29 cellular contexts compared by ENCODE assay signal in the genomic region with DNA sequence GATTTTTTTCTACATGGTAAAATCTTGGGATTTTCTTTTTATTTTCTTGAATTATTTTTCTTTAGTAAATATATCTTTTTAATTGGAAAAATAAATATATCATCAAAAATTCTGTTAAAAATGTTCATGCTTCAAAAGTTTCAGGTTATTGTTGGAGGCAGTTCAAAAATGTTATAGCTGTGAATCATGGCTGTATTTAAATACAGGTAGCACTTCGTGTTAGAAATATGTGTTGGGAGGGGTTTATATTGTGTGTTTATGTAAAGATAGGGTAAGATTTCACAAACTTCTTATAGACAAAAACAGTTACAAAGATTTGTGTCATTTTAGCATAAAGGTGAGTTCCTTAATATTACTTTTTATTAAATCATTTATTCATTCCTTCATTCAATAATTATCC.
DNase-seq lines count a peak whose midpoint lies in the region; ATAC-seq and TF ChIP-seq lines count a peak whose summit lies in the region.
"Had no signal": no experiment of that assay in that cellular context is flagged by ENCODE, and none has a peak within 500 bp of the region (broad histone marks: within the 10 kb centered on the region; RNA-seq: fewer than 3 reads in every experiment).

No MANE protein-coding gene starts in this region.

- H3K36me3 Mint-ChIP-seq in MCF 10A (ENCODE audit: insufficient read depth, unreplicated experiment) (no peaks in the 10 kb centered on the region), WTC11 (no peaks in the 10 kb centered on the region)
- H3K36me3 Mint-ChIP-seq in activated CD4-positive, alpha-beta T cell treated with anti-CD3 and anti-CD28 coated beads, Interleukin-2, amount 10 ng/mL, durations not matched to agents 24 days and 14 days (ENCODE audit: low read depth), result no peaks in the 10 kb centered on the region

- DNase-seq in MCF 10A (ENCODE audit: unreplicated experiment), result peak; percentile 6
- no peak for DNase-seq in breast epithelium (ENCODE audit: low spot score in 2 of 2)
- no peak for DNase-seq in WTC11 (ENCODE audit: low spot score)
- DNase-seq in foreskin keratinocyte, result peak in 1 of 2 donors; percentile 36
- DNase-seq in BE2C, result no peak
- DNase-seq in omental fat pad (ENCODE audit: low spot score), result no peak
- no peak for DNase-seq in activated CD4-positive, alpha-beta T cell treated with anti-CD3 and anti-CD28 coated beads, Interleukin-2, amount 10 ng/mL, durations not matched to agents 24 days and 14 days
- no peak for DNase-seq in NOMO-1 treated with dmso at 0.1 percent for 144 hours (lab: John Stamatoyannopoulos, UW; ENCODE audit: unreplicated experiment)
- DNase-seq: 8988T; ACHN; CD4-positive, alpha-beta T cell; DMS53; GOT3; HFFc6; KBM-7; MM.1S; NCI-H1048; NCI-H1417; NCI-H1694; NCI-H2081; NCI-H2171; NCI-H226; NCI-H510A; NCI-H69; Right ventricle myocardium superior had no signal

- H3K9me3 ChIP-seq in breast epithelium (no peaks in the 10 kb centered on the region), BE2C (no peaks in the 10 kb centered on the region)
- H3K9me3 ChIP-seq: BLaER1 treated with 17β-estradiol and CSF1 and Interleukin-3, amounts not matched to agents 10 nM and 100 nM; HAP-1; SJSA1 had no signal

- CTCF ChIA-PET in MCF 10A (lab: Yijun Ruan, JAX) (interaction anchor here (0.9 kb wide), 1 partner anchor 15 kb away, joined by 3 read pairs; no protein-coding TSS in a partner anchor), WTC11 (lab: Charles Lee) (no interaction called here)

- intact Hi-C loops in MCF 10A (cut with micrococcal nuclease), result no loop called here
- intact Hi-C loops in breast epithelium (cut with DNase I; ENCODE audit: low total_unique reads), result no loop called here
- intact Hi-C loops in activated CD4-positive, alpha-beta T cell treated with anti-CD3 and anti-CD28 coated beads, Interleukin-2, amount 10 ng/mL, durations not matched to agents 24 days and 14 days (cut with micrococcal nuclease), result no loop called here

- no peak for TF ChIP-seq CTCF in MCF 10A (IDR thresholded peaks at IDR 0.05; ENCODE audit: unreplicated experiment)
- TF ChIP-seq CTCF in breast epithelium (IDR thresholded peaks at IDR 0.05), result no peak
- no peak for TF ChIP-seq CTCF in WTC11 (IDR thresholded peaks at IDR 0.05)
- no peak for TF ChIP-seq CTCF in foreskin keratinocyte (conservative IDR thresholded peaks at IDR 0.05)
- TF ChIP-seq CTCF in BE2C (IDR thresholded peaks at IDR 0.05; ENCODE audit: low read depth, low read length), result no peak
- TF ChIP-seq CTCF in omental fat pad (IDR thresholded peaks at IDR 0.05), result no peak

- no peaks in the 10 kb centered on the region for H3K36me3 ChIP-seq in breast epithelium
- H3K36me3 ChIP-seq in BE2C, result no peaks in the 10 kb centered on the region

- no peak overlapping the region for H3K4me3 ChIP-seq in breast epithelium
- H3K4me3 ChIP-seq in BE2C (ENCODE audit: low read depth, low read length), result no peak overlapping the region
- H3K4me3 ChIP-seq: BLaER1 treated with 17β-estradiol and CSF1 and Interleukin-3, amounts not matched to agents 10 nM and 100 nM; HAP-1; SJSA1 had no signal

- no peaks in the 10 kb centered on the region for H3K9me3 Mint-ChIP-seq in MCF 10A (ENCODE audit: unreplicated experiment)
- H3K9me3 Mint-ChIP-seq in WTC11, result no peaks in the 10 kb centered on the region
- no peaks in the 10 kb centered on the region for H3K9me3 Mint-ChIP-seq in activated CD4-positive, alpha-beta T cell treated with anti-CD3 and anti-CD28 coated beads, Interleukin-2, amount 10 ng/mL, durations not matched to agents 24 days and 14 days
- H3K9me3 Mint-ChIP-seq: CD4-positive, alpha-beta T cell; HFFc6 had no signal

- H3K27ac ChIP-seq in breast epithelium, result no peak overlapping the region
- no peak overlapping the region for H3K27ac ChIP-seq in foreskin keratinocyte
- H3K27ac ChIP-seq: BLaER1 treated with 17β-estradiol and CSF1 and Interleukin-3, amounts not matched to agents 10 nM and 100 nM; SJSA1 had no signal

- ATAC-seq in WTC11 (no peak), foreskin keratinocyte (peak; percentile 23), omental fat pad (ENCODE audit: low FRiP score) (no peak)
- ATAC-seq: HepG2 had no signal

- H3K4me1 Mint-ChIP-seq in MCF 10A (ENCODE audit: insufficient read depth, unreplicated experiment), result peaks cover 17% of the 10 kb centered on the region
- H3K4me1 Mint-ChIP-seq in WTC11, result no peaks in the 10 kb centered on the region
- H3K4me1 Mint-ChIP-seq in activated CD4-positive, alpha-beta T cell treated with anti-CD3 and anti-CD28 coated beads, Interleukin-2, amount 10 ng/mL, durations not matched to agents 24 days and 14 days, result no peaks in the 10 kb centered on the region

- TF ChIP-seq POLR2A in breast epithelium (IDR thresholded peaks at IDR 0.05), result no peak

- H3K4me3 Mint-ChIP-seq in MCF 10A (ENCODE audit: unreplicated experiment) (no peak overlapping the region), WTC11 (no peak overlapping the region)
- H3K4me3 Mint-ChIP-seq in activated CD4-positive, alpha-beta T cell treated with anti-CD3 and anti-CD28 coated beads, Interleukin-2, amount 10 ng/mL, durations not matched to agents 24 days and 14 days, result no peak overlapping the region
- H3K4me3 Mint-ChIP-seq: CD4-positive, alpha-beta T cell; HFFc6 had no signal

- POLR2A ChIA-PET in MCF 10A (lab: Yijun Ruan, JAX), result interaction anchor here (0.7 to 1.6 kb wide), 5 partner anchors 20 to 783 kb away, joined by 3 to 6 read pairs (median 4); no protein-coding TSS in a partner anchor
- POLR2A ChIA-PET in WTC11 (lab: Charles Lee), result no interaction called here

- H3K27ac Mint-ChIP-seq in MCF 10A (ENCODE audit: low read depth, unreplicated experiment), result no peak overlapping the region
- H3K27ac Mint-ChIP-seq in WTC11, result no peak overlapping the region
- no peak overlapping the region for H3K27ac Mint-ChIP-seq in activated CD4-positive, alpha-beta T cell treated with anti-CD3 and anti-CD28 coated beads, Interleukin-2, amount 10 ng/mL, durations not matched to agents 24 days and 14 days
- H3K27ac Mint-ChIP-seq: CD4-positive, alpha-beta T cell; HFFc6 had no signal

- H3K4me1 ChIP-seq in breast epithelium (no peaks in the 10 kb centered on the region), foreskin keratinocyte (peaks cover 33% of the 10 kb centered on the region), BE2C (peaks cover 19% of the 10 kb centered on the region)

- H3K27me3 Mint-ChIP-seq in MCF 10A (ENCODE audit: insufficient read depth, unreplicated experiment) (no peaks in the 10 kb centered on the region), WTC11 (ENCODE audit: low read depth) (no peaks in the 10 kb centered on the region)
- H3K27me3 Mint-ChIP-seq in activated CD4-positive, alpha-beta T cell treated with anti-CD3 and anti-CD28 coated beads, Interleukin-2, amount 10 ng/mL, durations not matched to agents 24 days and 14 days, result no peaks in the 10 kb centered on the region
- H3K27me3 Mint-ChIP-seq: CD4-positive, alpha-beta T cell had no signal

- BruUV-seq in MCF 10A (replicated peaks; lab: Mats Ljungman, UMichigan), result no TSS peak

- H3K27me3 ChIP-seq in breast epithelium, result no peaks in the 10 kb centered on the region
- H3K27me3 ChIP-seq in foreskin keratinocyte, result no peaks in the 10 kb centered on the region
- H3K27me3 ChIP-seq in BE2C, result no peaks in the 10 kb centered on the region
- H3K27me3 ChIP-seq: BLaER1 treated with 17β-estradiol and CSF1 and Interleukin-3, amounts not matched to agents 10 nM and 100 nM; SJSA1 had no signal

TF ChIP-seq in WTC11, 78 proteins besides CTCF, POLR2A, EP300 and RAD21 (continues in another document):
- TF ChIP-seq ZNF671 (CRISPR knock-in tag; IDR thresholded peaks at IDR 0.05), result no peak
- no peak for TF ChIP-seq ZNF317 (CRISPR knock-in tag; IDR thresholded peaks at IDR 0.05; ENCODE audit: borderline replicate concordance, low read depth)
- no peak for TF ChIP-seq ZNF532 (CRISPR knock-in tag; IDR thresholded peaks at IDR 0.05; ENCODE audit: borderline replicate concordance)
- TF ChIP-seq, protein P1, sequence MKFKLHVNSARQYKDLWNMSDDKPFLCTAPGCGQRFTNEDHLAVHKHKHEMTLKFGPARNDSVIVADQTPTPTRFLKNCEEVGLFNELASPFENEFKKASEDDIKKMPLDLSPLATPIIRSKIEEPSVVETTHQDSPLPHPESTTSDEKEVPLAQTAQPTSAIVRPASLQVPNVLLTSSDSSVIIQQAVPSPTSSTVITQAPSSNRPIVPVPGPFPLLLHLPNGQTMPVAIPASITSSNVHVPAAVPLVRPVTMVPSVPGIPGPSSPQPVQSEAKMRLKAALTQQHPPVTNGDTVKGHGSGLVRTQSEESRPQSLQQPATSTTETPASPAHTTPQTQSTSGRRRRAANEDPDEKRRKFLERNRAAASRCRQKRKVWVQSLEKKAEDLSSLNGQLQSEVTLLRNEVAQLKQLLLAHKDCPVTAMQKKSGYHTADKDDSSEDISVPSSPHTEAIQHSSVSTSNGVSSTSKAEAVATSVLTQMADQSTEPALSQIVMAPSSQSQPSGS (CRISPR knock-in tag; IDR thresholded peaks at IDR 0.05; ENCODE audit: borderline replicate concordance, low read depth), result no peak
- TF ChIP-seq CREB1 (CRISPR knock-in tag; IDR thresholded peaks at IDR 0.05), result no peak
